In genomic region chr11:2661173-2662023, GRCh38 we compare ENCODE assay signal across 23 cellular contexts.
"Had no signal": no experiment of that assay in that cellular context is flagged by ENCODE, and none has a peak within 500 bp of the region (broad histone marks: within the 10 kb centered on the region; RNA-seq: fewer than 3 reads in every experiment).

No MANE protein-coding gene starts in this region.

- H3K27me3 ChIP-seq: gastrocnemius medialis, left lung, neutrophil, pancreas, tibial nerve had no signal

- DNase-seq: activated CD4-positive, alpha-beta T cell treated with anti-CD3 and anti-CD28 coated beads for 4 hours; activated CD4-positive, alpha-beta T cell treated with anti-CD3 and anti-CD28 coated beads, Interleukin-2, amount 50 U/mL, for 48 hours; activated CD4-positive, CD25-positive, alpha-beta regulatory T cell; activated CD8-positive, alpha-beta memory T cell treated with anti-CD3 and anti-CD28 coated beads, Interleukin-2, amount 50 U/mL, for 48 hours; activated gamma-delta T cell treated with Interleukin-2 at 50 U/mL for 16 hours; activated T-cell treated with anti-CD3 and anti-CD28 coated beads, Interleukin-2, amount 50 U/mL, for 4 hours; anterior cingulate cortex; dermis blood vessel endothelial cell; effector CD8-positive, alpha-beta T cell; erythroblast; gastrocnemius medialis; glutamatergic neuron; lower lobe of right lung; mesenchymal stem cell; psoas muscle; stimulated activated CD4-positive, alpha-beta T cell treated with anti-CD3 and anti-CD28 coated beads, Interleukin-15, amount 100 ng/mL, for 24 hours; stimulated activated CD4-positive, alpha-beta T cell treated with anti-CD3 and anti-CD28 coated beads, Interleukin-2, amount 100 ng/mL, for 24 hours; stimulated activated naive B cell treated with anti-CD40 and anti-IgM and Interleukin-4, amounts not matched to agents 10 μg/mL and 1 μg/mL and 100 μg/mL, for 72 hours; T-helper 1 cell had no signal

- H3K9me3 ChIP-seq: gastrocnemius medialis, neutrophil, pancreas had no signal

- H3K36me3 ChIP-seq: gastrocnemius medialis had no signal

- H3K4me3 ChIP-seq: gastrocnemius medialis, left lung, lower lobe of right lung, pancreas, psoas muscle, tibial nerve had no signal

- H3K27ac ChIP-seq: gastrocnemius medialis, left lung, lower lobe of right lung, neutrophil, pancreas, psoas muscle, tibial nerve had no signal

- H3K4me1 ChIP-seq: left lung, lower lobe of right lung, pancreas had no signal
